ENCODE assay signal across 1 cellular context in the genomic region with DNA sequence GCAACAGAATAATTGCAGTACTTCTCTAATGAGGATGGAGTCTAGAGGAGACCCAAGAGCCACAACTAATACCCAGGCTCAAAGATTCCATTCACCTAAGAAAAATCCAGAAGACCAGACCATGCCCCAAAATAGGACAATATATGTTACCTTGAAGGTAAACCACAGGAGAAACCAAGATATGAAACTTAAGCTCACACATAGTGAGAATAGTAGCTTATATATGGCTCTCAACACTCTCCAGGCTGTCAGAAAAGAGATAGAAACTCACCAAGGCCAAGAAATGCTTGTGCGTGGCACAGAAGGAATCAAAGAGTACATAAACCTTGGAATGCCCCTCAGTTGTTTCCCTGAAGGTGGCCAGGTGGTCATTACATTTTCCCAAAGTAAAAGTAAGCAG.
A peak's percentile ranks its signal among the peaks of the same experiment; 100 is the strongest.
TF ChIP-seq lines count a peak whose summit lies in the region.

No MANE protein-coding gene starts in this region.

TF ChIP-seq in GM12878, 131 proteins besides CTCF, POLR2A, EP300 and RAD21 (continued from another document):
- TF ChIP-seq, protein P1, sequence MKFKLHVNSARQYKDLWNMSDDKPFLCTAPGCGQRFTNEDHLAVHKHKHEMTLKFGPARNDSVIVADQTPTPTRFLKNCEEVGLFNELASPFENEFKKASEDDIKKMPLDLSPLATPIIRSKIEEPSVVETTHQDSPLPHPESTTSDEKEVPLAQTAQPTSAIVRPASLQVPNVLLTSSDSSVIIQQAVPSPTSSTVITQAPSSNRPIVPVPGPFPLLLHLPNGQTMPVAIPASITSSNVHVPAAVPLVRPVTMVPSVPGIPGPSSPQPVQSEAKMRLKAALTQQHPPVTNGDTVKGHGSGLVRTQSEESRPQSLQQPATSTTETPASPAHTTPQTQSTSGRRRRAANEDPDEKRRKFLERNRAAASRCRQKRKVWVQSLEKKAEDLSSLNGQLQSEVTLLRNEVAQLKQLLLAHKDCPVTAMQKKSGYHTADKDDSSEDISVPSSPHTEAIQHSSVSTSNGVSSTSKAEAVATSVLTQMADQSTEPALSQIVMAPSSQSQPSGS (IDR thresholded peaks at IDR 0.05; ENCODE audit: low read length), result peak; percentile 4; the same call in 1 of the 2 replicates
- TF ChIP-seq SP1 (IDR thresholded peaks at IDR 0.05; ENCODE audit: low read depth, low read length), result no peak
- no peak for TF ChIP-seq MEF2B (IDR thresholded peaks at IDR 0.05; ENCODE audit: partially characterized antibody, poor library complexity, severe bottlenecking)
- TF ChIP-seq, protein P2, sequence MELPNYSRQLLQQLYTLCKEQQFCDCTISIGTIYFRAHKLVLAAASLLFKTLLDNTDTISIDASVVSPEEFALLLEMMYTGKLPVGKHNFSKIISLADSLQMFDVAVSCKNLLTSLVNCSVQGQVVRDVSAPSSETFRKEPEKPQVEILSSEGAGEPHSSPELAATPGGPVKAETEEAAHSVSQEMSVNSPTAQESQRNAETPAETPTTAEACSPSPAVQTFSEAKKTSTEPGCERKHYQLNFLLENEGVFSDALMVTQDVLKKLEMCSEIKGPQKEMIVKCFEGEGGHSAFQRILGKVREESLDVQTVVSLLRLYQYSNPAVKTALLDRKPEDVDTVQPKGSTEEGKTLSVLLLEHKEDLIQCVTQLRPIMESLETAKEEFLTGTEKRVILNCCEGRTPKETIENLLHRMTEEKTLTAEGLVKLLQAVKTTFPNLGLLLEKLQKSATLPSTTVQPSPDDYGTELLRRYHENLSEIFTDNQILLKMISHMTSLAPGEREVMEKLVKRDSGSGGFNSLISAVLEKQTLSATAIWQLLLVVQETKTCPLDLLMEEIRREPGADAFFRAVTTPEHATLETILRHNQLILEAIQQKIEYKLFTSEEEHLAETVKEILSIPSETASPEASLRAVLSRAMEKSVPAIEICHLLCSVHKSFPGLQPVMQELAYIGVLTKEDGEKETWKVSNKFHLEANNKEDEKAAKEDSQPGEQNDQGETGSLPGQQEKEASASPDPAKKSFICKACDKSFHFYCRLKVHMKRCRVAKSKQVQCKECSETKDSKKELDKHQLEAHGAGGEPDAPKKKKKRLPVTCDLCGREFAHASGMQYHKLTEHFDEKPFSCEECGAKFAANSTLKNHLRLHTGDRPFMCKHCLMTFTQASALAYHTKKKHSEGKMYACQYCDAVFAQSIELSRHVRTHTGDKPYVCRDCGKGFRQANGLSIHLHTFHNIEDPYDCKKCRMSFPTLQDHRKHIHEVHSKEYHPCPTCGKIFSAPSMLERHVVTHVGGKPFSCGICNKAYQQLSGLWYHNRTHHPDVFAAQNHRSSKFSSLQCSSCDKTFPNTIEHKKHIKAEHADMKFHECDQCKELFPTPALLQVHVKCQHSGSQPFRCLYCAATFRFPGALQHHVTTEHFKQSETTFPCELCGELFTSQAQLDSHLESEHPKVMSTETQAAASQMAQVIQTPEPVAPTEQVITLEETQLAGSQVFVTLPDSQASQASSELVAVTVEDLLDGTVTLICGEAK (IDR thresholded peaks at IDR 0.05; ENCODE audit: borderline replicate concordance), result no peak
- peak; percentile 21; the same call in 1 of the 2 replicates for TF ChIP-seq ZBED1 (IDR thresholded peaks at IDR 0.05; ENCODE audit: borderline replicate concordance)
- 0 out of 2 replicates have a peak, but pooled peaks have one; percentile 62 for TF ChIP-seq MEF2A (IDR thresholded peaks at IDR 0.05; ENCODE audit: insufficient read depth, low read depth, low read length)
- peak; percentile 36 to 52; a peak in 2 of 4 replicates for TF ChIP-seq IKZF2 (IDR thresholded peaks at IDR 0.05)
- 0 out of 2 replicates have a peak, but pooled peaks have one; percentile 4 for TF ChIP-seq BCL11A (IDR thresholded peaks at IDR 0.05; ENCODE audit: low read depth, low read length)
- 0 out of 2 replicates have a peak, but pooled peaks have one; percentile 27 for TF ChIP-seq JUNB (IDR thresholded peaks at IDR 0.05)
- peak; percentile 34; the same call in 1 of the 2 replicates for TF ChIP-seq IKZF1 (conservative IDR thresholded peaks at IDR 0.05)
- peak; percentile 74 for TF ChIP-seq EED (IDR thresholded peaks at IDR 0.05; ENCODE audit: low read depth)
- TF ChIP-seq, protein P3, sequence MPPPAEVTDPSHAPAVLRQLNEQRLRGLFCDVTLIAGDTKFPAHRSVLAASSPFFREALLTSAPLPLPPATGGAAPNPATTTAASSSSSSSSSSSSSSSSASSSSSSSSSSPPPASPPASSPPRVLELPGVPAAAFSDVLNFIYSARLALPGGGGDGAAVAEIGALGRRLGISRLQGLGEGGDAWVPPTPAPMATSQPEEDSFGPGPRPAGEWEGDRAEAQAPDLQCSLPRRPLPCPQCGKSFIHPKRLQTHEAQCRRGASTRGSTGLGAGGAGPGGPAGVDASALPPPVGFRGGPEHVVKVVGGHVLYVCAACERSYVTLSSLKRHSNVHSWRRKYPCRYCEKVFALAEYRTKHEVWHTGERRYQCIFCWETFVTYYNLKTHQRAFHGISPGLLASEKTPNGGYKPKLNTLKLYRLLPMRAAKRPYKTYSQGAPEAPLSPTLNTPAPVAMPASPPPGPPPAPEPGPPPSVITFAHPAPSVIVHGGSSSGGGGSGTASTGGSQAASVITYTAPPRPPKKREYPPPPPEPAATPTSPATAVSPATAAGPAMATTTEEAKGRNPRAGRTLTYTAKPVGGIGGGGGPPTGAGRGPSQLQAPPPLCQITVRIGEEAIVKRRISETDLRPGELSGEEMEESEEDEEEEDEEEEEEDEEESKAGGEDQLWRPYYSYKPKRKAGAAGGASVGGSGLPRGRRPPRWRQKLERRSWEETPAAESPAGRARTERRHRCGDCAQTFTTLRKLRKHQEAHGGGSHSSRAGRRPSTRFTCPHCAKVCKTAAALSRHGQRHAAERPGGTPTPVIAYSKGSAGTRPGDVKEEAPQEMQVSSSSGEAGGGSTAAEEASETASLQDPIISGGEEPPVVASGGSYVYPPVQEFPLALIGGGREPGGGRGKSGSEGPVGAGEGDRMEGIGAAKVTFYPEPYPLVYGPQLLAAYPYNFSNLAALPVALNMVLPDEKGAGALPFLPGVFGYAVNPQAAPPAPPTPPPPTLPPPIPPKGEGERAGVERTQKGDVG (CRISPR knock-in tag; IDR thresholded peaks at IDR 0.05), result no peak
- TF ChIP-seq MYB (IDR thresholded peaks at IDR 0.05; ENCODE audit: borderline replicate concordance, low read depth, low read length), result no peak
- peak; percentile 75; the same call in 1 of the 2 replicates for TF ChIP-seq NFIC (IDR thresholded peaks at IDR 0.05; ENCODE audit: low read depth, low read length)
- TF ChIP-seq CREM (IDR thresholded peaks at IDR 0.05; ENCODE audit: low read depth), result peak; percentile 12; the same call in 1 of the 2 replicates
- TF ChIP-seq MTA3 (IDR thresholded peaks at IDR 0.05; ENCODE audit: borderline replicate concordance, low read length), result 0 out of 2 replicates have a peak, but pooled peaks have one; percentile 13
